9 cellular contexts compared by ENCODE assay signal in the genomic region with DNA sequence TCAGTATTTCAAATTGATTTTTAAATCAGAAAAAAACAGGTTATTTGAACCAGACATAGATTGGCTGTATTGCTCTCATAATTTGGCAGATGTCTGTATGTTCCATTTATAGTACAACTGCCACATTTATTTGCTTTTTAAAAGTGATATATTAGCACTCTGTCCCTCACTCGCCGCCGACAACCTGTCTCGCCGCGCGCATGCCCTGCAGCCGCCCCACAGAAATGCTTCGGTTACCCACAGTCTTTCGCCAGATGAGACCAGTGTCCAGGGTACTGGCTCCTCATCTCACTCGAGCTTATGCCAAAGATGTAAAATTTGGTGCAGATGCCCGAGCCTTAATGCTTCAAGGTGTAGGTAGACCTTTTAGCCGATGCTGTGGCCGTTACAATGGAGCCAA.
"Had no signal": no experiment of that assay in that cellular context is flagged by ENCODE, and none has a peak within 500 bp of the region (broad histone marks: within the 10 kb centered on the region; RNA-seq: fewer than 3 reads in every experiment).

No MANE protein-coding gene starts in this region.

- ATAC-seq: GM23338, HCT116 had no signal

- H3K27ac ChIP-seq: GM23248 had no signal

- H3K4me1 ChIP-seq: HAP-1 had no signal

- DNase-seq: GM23248, GOT3, H7, H9, HCEC 1CT, HFFc6 had no signal

- H3K36me3 ChIP-seq: HAP-1 had no signal

- H3K4me3 ChIP-seq: GM23248, GM23338, HAP-1 had no signal

- H3K9me3 ChIP-seq: HAP-1 had no signal
